1 cellular context compared by ENCODE assay signal in the genomic region with DNA sequence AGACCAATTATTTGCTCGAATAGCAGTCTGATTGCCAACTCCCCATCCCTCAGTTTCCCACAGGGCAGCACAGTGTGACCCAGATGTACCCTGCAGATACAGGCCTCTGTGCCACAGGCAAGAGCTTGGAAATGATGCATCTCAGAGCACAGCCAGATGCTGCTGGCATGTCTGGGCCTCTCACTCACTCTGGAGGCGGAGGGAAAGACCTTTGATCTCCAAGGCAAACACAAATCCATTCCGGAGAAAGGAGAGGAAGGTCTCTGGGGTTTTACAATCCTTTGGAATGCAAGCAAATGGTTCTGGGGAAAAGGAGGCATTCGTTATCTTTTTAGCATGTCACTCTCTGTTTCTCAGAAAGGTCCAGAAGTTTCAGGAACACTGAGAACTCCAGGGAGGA.
A peak's percentile ranks its signal among the peaks of the same experiment; 100 is the strongest.
TF ChIP-seq lines count a peak whose summit lies in the region.

No MANE protein-coding gene starts in this region.

TF ChIP-seq in HepG2, 621 proteins besides CTCF, POLR2A, EP300 and RAD21 (continued from another document and continues in another):
- TF ChIP-seq ZFX (CRISPR knock-in tag; IDR thresholded peaks at IDR 0.05; ENCODE audit: low read depth) (peak; percentile 38; the same call in 1 of the 2 replicates), THAP11 (CRISPR knock-in tag; IDR thresholded peaks at IDR 0.05) (peak; percentile 45; the same call in 1 of the 2 replicates), ZNF879 (CRISPR knock-in tag; IDR thresholded peaks at IDR 0.05) (no peak), SAP130 (CRISPR knock-in tag; IDR thresholded peaks at IDR 0.05; ENCODE audit: low read depth) (peak; percentile 58), FOXC1 (CRISPR knock-in tag; IDR thresholded peaks at IDR 0.05; ENCODE audit: borderline replicate concordance) (0 out of 2 replicates have a peak, but pooled peaks have one; percentile 32), KLF11 (CRISPR knock-in tag; IDR thresholded peaks at IDR 0.05) (peak; percentile 49; the same call in 1 of the 2 replicates), ZNF292 (CRISPR knock-in tag; IDR thresholded peaks at IDR 0.05; ENCODE audit: borderline replicate concordance, low read depth) (peak; percentile 49; the same call in 1 of the 2 replicates), KDM6A (CRISPR knock-in tag; IDR thresholded peaks at IDR 0.05; ENCODE audit: low read depth) (peak; percentile 61), TEAD3 (CRISPR knock-in tag; optimal IDR thresholded peaks at IDR 0.05; ENCODE audit: borderline replicate concordance) (peak; percentile 86), ZC3H4 (CRISPR knock-in tag; IDR thresholded peaks at IDR 0.05; ENCODE audit: borderline replicate concordance) (no peak), SUZ12 (IDR thresholded peaks at IDR 0.05; ENCODE audit: low read depth, low read length) (no peak), ZNF333 (CRISPR knock-in tag; IDR thresholded peaks at IDR 0.05; ENCODE audit: borderline replicate concordance) (no peak), TARDBP (CRISPR knock-in tag; IDR thresholded peaks at IDR 0.05) (0 out of 2 replicates have a peak, but pooled peaks have one; percentile 38), REPIN1 (CRISPR knock-in tag; IDR thresholded peaks at IDR 0.05; ENCODE audit: borderline replicate concordance, low read depth) (0 out of 2 replicates have a peak, but pooled peaks have one; percentile 20), RCOR2 (CRISPR knock-in tag; IDR thresholded peaks at IDR 0.05) (peak; percentile 53; the same call in 1 of the 2 replicates), RXRB (CRISPR knock-in tag; IDR thresholded peaks at IDR 0.05; ENCODE audit: borderline replicate concordance) (0 out of 2 replicates have a peak, but pooled peaks have one; percentile 17), ETV5 (CRISPR knock-in tag; IDR thresholded peaks at IDR 0.05; ENCODE audit: borderline replicate concordance) (peak; percentile 59; the same call in 1 of the 2 replicates), HDAC2 (CRISPR knock-in tag; IDR thresholded peaks at IDR 0.05) (peak; percentile 86), ZNF496 (CRISPR knock-in tag; IDR thresholded peaks at IDR 0.05; ENCODE audit: insufficient replicate concordance) (no peak), ZNF331 (CRISPR knock-in tag; IDR thresholded peaks at IDR 0.05) (0 out of 2 replicates have a peak, but pooled peaks have one; percentile 32), CHD4 (IDR thresholded peaks at IDR 0.05; ENCODE audit: borderline replicate concordance, low read length) (no peak), MIER3 (CRISPR knock-in tag; IDR thresholded peaks at IDR 0.05; ENCODE audit: borderline replicate concordance) (0 out of 2 replicates have a peak, but pooled peaks have one; percentile 22), TCF7 (IDR thresholded peaks at IDR 0.05; ENCODE audit: low read depth) (peak; percentile 79), ZNF460 (CRISPR knock-in tag; IDR thresholded peaks at IDR 0.05; ENCODE audit: borderline replicate concordance) (no peak), IKZF1 (IDR thresholded peaks at IDR 0.05) (no peak), HMG20B (CRISPR knock-in tag; conservative IDR thresholded peaks at IDR 0.05) (no peak), ZNF263 (CRISPR knock-in tag; IDR thresholded peaks at IDR 0.05) (no peak), ZNF121 (CRISPR knock-in tag; IDR thresholded peaks at IDR 0.05) (peak; percentile 98), RXRA (CRISPR knock-in tag; IDR thresholded peaks at IDR 0.05) (peak; percentile 41; the same call in 1 of the 2 replicates), PHF8 (CRISPR knock-in tag; IDR thresholded peaks at IDR 0.05) (0 out of 2 replicates have a peak, but pooled peaks have one; percentile 26), GFI1 (CRISPR knock-in tag; IDR thresholded peaks at IDR 0.05; ENCODE audit: borderline replicate concordance) (peak; percentile 61; the same call in 1 of the 2 replicates), KLF15 (CRISPR knock-in tag; IDR thresholded peaks at IDR 0.05; ENCODE audit: borderline replicate concordance) (no peak), KDM1A (CRISPR knock-in tag; IDR thresholded peaks at IDR 0.05) (peak; percentile 35; the same call in 1 of the 2 replicates), FOXP1 (IDR thresholded peaks at IDR 0.05) (no peak), FOXP1 (CRISPR knock-in tag; IDR thresholded peaks at IDR 0.05) (0 out of 2 replicates have a peak, but pooled peaks have one; percentile 29), CBX5 (CRISPR knock-in tag; IDR thresholded peaks at IDR 0.05; ENCODE audit: borderline replicate concordance) (peak; percentile 52; the same call in 1 of the 2 replicates), ZSCAN21 (CRISPR knock-in tag; IDR thresholded peaks at IDR 0.05; ENCODE audit: borderline replicate concordance) (no peak), KDM3A (CRISPR knock-in tag; IDR thresholded peaks at IDR 0.05; ENCODE audit: low read depth) (0 out of 2 replicates have a peak, but pooled peaks have one; percentile 52), GATAD2A (CRISPR knock-in tag; IDR thresholded peaks at IDR 0.05) (peak; percentile 86), NR2F2 (IDR thresholded peaks at IDR 0.05; ENCODE audit: borderline replicate concordance, low read depth) (peak; percentile 45; the same call in 1 of the 2 replicates)
- TF ChIP-seq, protein P1, sequence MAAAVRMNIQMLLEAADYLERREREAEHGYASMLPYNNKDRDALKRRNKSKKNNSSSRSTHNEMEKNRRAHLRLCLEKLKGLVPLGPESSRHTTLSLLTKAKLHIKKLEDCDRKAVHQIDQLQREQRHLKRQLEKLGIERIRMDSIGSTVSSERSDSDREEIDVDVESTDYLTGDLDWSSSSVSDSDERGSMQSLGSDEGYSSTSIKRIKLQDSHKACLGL (CRISPR knock-in tag; IDR thresholded peaks at IDR 0.05) = no peak
- TF ChIP-seq, protein P2, sequence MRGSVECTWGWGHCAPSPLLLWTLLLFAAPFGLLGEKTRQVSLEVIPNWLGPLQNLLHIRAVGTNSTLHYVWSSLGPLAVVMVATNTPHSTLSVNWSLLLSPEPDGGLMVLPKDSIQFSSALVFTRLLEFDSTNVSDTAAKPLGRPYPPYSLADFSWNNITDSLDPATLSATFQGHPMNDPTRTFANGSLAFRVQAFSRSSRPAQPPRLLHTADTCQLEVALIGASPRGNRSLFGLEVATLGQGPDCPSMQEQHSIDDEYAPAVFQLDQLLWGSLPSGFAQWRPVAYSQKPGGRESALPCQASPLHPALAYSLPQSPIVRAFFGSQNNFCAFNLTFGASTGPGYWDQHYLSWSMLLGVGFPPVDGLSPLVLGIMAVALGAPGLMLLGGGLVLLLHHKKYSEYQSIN (CRISPR knock-in tag; IDR thresholded peaks at IDR 0.05; ENCODE audit: borderline replicate concordance) = no peak
- TF ChIP-seq, protein P3, sequence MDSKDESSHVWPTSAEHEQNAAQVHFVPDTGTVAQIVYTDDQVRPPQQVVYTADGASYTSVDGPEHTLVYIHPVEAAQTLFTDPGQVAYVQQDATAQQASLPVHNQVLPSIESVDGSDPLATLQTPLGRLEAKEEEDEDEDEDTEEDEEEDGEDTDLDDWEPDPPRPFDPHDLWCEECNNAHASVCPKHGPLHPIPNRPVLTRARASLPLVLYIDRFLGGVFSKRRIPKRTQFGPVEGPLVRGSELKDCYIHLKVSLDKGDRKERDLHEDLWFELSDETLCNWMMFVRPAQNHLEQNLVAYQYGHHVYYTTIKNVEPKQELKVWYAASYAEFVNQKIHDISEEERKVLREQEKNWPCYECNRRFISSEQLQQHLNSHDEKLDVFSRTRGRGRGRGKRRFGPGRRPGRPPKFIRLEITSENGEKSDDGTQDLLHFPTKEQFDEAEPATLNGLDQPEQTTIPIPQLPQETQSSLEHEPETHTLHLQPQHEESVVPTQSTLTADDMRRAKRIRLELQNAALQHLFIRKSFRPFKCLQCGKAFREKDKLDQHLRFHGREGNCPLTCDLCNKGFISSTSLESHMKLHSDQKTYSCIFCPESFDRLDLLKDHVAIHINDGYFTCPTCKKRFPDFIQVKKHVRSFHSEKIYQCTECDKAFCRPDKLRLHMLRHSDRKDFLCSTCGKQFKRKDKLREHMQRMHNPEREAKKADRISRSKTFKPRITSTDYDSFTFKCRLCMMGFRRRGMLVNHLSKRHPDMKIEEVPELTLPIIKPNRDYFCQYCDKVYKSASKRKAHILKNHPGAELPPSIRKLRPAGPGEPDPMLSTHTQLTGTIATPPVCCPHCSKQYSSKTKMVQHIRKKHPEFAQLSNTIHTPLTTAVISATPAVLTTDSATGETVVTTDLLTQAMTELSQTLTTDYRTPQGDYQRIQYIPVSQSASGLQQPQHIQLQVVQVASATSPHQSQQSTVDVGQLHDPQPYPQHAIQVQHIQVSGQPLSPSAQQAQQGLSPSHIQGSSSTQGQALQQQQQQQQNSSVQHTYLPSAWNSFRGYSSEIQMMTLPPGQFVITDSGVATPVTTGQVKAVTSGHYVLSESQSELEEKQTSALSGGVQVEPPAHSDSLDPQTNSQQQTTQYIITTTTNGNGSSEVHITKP (CRISPR knock-in tag; IDR thresholded peaks at IDR 0.05; ENCODE audit: low read depth) = 0 out of 2 replicates have a peak, but pooled peaks have one; percentile 50
- TF ChIP-seq, protein P4, sequence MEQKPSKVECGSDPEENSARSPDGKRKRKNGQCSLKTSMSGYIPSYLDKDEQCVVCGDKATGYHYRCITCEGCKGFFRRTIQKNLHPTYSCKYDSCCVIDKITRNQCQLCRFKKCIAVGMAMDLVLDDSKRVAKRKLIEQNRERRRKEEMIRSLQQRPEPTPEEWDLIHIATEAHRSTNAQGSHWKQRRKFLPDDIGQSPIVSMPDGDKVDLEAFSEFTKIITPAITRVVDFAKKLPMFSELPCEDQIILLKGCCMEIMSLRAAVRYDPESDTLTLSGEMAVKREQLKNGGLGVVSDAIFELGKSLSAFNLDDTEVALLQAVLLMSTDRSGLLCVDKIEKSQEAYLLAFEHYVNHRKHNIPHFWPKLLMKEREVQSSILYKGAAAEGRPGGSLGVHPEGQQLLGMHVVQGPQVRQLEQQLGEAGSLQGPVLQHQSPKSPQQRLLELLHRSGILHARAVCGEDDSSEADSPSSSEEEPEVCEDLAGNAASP (CRISPR knock-in tag; IDR thresholded peaks at IDR 0.05; ENCODE audit: borderline replicate concordance) = no peak
- TF ChIP-seq, protein P5, sequence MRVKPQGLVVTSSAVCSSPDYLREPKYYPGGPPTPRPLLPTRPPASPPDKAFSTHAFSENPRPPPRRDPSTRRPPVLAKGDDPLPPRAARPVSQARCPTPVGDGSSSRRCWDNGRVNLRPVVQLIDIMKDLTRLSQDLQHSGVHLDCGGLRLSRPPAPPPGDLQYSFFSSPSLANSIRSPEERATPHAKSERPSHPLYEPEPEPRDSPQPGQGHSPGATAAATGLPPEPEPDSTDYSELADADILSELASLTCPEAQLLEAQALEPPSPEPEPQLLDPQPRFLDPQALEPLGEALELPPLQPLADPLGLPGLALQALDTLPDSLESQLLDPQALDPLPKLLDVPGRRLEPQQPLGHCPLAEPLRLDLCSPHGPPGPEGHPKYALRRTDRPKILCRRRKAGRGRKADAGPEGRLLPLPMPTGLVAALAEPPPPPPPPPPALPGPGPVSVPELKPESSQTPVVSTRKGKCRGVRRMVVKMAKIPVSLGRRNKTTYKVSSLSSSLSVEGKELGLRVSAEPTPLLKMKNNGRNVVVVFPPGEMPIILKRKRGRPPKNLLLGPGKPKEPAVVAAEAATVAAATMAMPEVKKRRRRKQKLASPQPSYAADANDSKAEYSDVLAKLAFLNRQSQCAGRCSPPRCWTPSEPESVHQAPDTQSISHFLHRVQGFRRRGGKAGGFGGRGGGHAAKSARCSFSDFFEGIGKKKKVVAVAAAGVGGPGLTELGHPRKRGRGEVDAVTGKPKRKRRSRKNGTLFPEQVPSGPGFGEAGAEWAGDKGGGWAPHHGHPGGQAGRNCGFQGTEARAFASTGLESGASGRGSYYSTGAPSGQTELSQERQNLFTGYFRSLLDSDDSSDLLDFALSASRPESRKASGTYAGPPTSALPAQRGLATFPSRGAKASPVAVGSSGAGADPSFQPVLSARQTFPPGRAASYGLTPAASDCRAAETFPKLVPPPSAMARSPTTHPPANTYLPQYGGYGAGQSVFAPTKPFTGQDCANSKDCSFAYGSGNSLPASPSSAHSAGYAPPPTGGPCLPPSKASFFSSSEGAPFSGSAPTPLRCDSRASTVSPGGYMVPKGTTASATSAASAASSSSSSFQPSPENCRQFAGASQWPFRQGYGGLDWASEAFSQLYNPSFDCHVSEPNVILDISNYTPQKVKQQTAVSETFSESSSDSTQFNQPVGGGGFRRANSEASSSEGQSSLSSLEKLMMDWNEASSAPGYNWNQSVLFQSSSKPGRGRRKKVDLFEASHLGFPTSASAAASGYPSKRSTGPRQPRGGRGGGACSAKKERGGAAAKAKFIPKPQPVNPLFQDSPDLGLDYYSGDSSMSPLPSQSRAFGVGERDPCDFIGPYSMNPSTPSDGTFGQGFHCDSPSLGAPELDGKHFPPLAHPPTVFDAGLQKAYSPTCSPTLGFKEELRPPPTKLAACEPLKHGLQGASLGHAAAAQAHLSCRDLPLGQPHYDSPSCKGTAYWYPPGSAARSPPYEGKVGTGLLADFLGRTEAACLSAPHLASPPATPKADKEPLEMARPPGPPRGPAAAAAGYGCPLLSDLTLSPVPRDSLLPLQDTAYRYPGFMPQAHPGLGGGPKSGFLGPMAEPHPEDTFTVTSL (CRISPR knock-in tag; IDR thresholded peaks at IDR 0.05; ENCODE audit: borderline replicate concordance) = peak; percentile 41; the same call in 1 of the 2 replicates
- TF ChIP-seq, protein P6, sequence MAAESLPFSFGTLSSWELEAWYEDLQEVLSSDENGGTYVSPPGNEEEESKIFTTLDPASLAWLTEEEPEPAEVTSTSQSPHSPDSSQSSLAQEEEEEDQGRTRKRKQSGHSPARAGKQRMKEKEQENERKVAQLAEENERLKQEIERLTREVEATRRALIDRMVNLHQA (CRISPR knock-in tag; IDR thresholded peaks at IDR 0.05) = no peak
- TF ChIP-seq, protein P7, sequence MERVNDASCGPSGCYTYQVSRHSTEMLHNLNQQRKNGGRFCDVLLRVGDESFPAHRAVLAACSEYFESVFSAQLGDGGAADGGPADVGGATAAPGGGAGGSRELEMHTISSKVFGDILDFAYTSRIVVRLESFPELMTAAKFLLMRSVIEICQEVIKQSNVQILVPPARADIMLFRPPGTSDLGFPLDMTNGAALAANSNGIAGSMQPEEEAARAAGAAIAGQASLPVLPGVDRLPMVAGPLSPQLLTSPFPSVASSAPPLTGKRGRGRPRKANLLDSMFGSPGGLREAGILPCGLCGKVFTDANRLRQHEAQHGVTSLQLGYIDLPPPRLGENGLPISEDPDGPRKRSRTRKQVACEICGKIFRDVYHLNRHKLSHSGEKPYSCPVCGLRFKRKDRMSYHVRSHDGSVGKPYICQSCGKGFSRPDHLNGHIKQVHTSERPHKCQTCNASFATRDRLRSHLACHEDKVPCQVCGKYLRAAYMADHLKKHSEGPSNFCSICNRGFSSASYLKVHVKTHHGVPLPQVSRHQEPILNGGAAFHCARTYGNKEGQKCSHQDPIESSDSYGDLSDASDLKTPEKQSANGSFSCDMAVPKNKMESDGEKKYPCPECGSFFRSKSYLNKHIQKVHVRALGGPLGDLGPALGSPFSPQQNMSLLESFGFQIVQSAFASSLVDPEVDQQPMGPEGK (CRISPR knock-in tag; IDR thresholded peaks at IDR 0.05) = peak; percentile 39; the same call in 1 of the 2 replicates
- TF ChIP-seq, protein P8, sequence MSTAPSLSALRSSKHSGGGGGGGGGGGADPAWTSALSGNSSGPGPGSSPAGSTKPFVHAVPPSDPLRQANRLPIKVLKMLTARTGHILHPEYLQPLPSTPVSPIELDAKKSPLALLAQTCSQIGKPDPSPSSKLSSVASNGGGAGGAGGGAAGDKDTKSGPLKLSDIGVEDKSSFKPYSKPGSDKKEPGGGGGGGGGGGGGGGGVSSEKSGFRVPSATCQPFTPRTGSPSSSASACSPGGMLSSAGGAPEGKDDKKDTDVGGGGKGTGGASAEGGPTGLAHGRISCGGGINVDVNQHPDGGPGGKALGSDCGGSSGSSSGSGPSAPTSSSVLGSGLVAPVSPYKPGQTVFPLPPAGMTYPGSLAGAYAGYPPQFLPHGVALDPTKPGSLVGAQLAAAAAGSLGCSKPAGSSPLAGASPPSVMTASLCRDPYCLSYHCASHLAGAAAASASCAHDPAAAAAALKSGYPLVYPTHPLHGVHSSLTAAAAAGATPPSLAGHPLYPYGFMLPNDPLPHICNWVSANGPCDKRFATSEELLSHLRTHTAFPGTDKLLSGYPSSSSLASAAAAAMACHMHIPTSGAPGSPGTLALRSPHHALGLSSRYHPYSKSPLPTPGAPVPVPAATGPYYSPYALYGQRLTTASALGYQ (CRISPR knock-in tag; IDR thresholded peaks at IDR 0.05) = no peak
